ENCODE assay signal across 1 cellular context in genomic region chr14:52862652-52863338, GRCh38.
A peak's percentile ranks its signal among the peaks of the same experiment; 100 is the strongest.
TF ChIP-seq lines count a peak whose summit lies in the region.

No MANE protein-coding gene starts in this region.

TF ChIP-seq in IMR-90, 13 proteins besides CTCF, POLR2A, EP300 and RAD21:
- no peak for TF ChIP-seq BHLHE40 (IDR thresholded peaks at IDR 0.05; ENCODE audit: low read depth, low read length)
- TF ChIP-seq CEBPB (IDR thresholded peaks at IDR 0.05; ENCODE audit: low read depth, low read length), result peak; percentile 90
- peak; percentile 30; the same call in 1 of the 2 replicates for TF ChIP-seq USF2 (IDR thresholded peaks at IDR 0.05; ENCODE audit: low read depth, low read length)
